Comparison of ENCODE assay signal across 2 cellular contexts in genomic region chr17:58364270-58364942, GRCh38.
TF ChIP-seq lines count a peak whose summit lies in the region.

No MANE protein-coding gene starts in this region.

TF ChIP-seq in K562, 482 proteins besides CTCF, POLR2A, EP300 and RAD21 (continued from another document and continues in another):
- TF ChIP-seq CHD7 (IDR thresholded peaks at IDR 0.05; ENCODE audit: low read depth, low read length) (no peak), ZNF324 (CRISPR knock-in tag; IDR thresholded peaks at IDR 0.05) (no peak), ZC3H8 (IDR thresholded peaks at IDR 0.05) (0 out of 2 replicates have a peak, but pooled peaks have one; percentile 28), ZNF518B (CRISPR knock-in tag; IDR thresholded peaks at IDR 0.05) (no peak), NBN (IDR thresholded peaks at IDR 0.05; ENCODE audit: low read depth) (peak; percentile 80), IRF1 (CRISPR knock-in tag; IDR thresholded peaks at IDR 0.05; ENCODE audit: borderline replicate concordance) (no peak), CBFA2T2 (conservative IDR thresholded peaks at IDR 0.05) (peak; percentile 92), STAT5B (CRISPR knock-in tag; IDR thresholded peaks at IDR 0.05) (no peak)

TF ChIP-seq in HepG2, 621 proteins besides CTCF, POLR2A, EP300 and RAD21 (continued from another document and continues in another):
- TF ChIP-seq ZNF180 (CRISPR knock-in tag; IDR thresholded peaks at IDR 0.05; ENCODE audit: borderline replicate concordance, low read depth), result no peak
- TF ChIP-seq IRX3 (CRISPR knock-in tag; IDR thresholded peaks at IDR 0.05; ENCODE audit: borderline replicate concordance, low read depth), result no peak
- no peak for TF ChIP-seq ZC3H4 (CRISPR knock-in tag; IDR thresholded peaks at IDR 0.05; ENCODE audit: borderline replicate concordance)
- TF ChIP-seq PLSCR1 (CRISPR knock-in tag; IDR thresholded peaks at IDR 0.05; ENCODE audit: borderline replicate concordance), result no peak
- TF ChIP-seq ZNF768 (CRISPR knock-in tag; IDR thresholded peaks at IDR 0.05), result peak; percentile 78
- TF ChIP-seq ZNF83 (CRISPR knock-in tag; IDR thresholded peaks at IDR 0.05; ENCODE audit: borderline replicate concordance), result 0 out of 2 replicates have a peak, but pooled peaks have one; percentile 16
- no peak for TF ChIP-seq RFX5 (IDR thresholded peaks at IDR 0.05; ENCODE audit: low read depth, low read length)
- TF ChIP-seq ZBTB3 (CRISPR knock-in tag; IDR thresholded peaks at IDR 0.05; ENCODE audit: borderline replicate concordance, low read depth), result no peak
- TF ChIP-seq BCLAF1 (IDR thresholded peaks at IDR 0.05), result no peak
- TF ChIP-seq ZHX1 (CRISPR knock-in tag; IDR thresholded peaks at IDR 0.05; ENCODE audit: low read depth), result no peak
- peak; percentile 86 for TF ChIP-seq PCBP2 (optimal IDR thresholded peaks at IDR 0.05; ENCODE audit: low read depth, low read length, poor library complexity, severe bottlenecking)
- no peak for TF ChIP-seq SKI (IDR thresholded peaks at IDR 0.05; ENCODE audit: partially characterized antibody)
- TF ChIP-seq CENPBD1 (CRISPR knock-in tag; IDR thresholded peaks at IDR 0.05; ENCODE audit: borderline replicate concordance, low read depth), result no peak
- TF ChIP-seq KLF6 (CRISPR knock-in tag; IDR thresholded peaks at IDR 0.05), result 0 out of 2 replicates have a peak, but pooled peaks have one; percentile 59
- peak; percentile 50; the same call in 1 of the 2 replicates for TF ChIP-seq MAX (IDR thresholded peaks at IDR 0.05)
- no peak for TF ChIP-seq ZNF3 (CRISPR knock-in tag; IDR thresholded peaks at IDR 0.05)
- peak; percentile 51; the same call in 1 of the 2 replicates for TF ChIP-seq RBFOX2 (IDR thresholded peaks at IDR 0.05; ENCODE audit: low read depth, low read length)
- peak; percentile 42 for TF ChIP-seq UBTF (CRISPR knock-in tag; IDR thresholded peaks at IDR 0.05)
- TF ChIP-seq ZNF431 (CRISPR knock-in tag; IDR thresholded peaks at IDR 0.05; ENCODE audit: borderline replicate concordance, low read depth), result no peak
- TF ChIP-seq ZNF296 (CRISPR knock-in tag; conservative IDR thresholded peaks at IDR 0.05), result peak; percentile 86
- no peak; the same call in 1 of the 2 replicates for TF ChIP-seq ZNF691 (CRISPR knock-in tag; IDR thresholded peaks at IDR 0.05; ENCODE audit: borderline replicate concordance, low read depth)
- no peak for TF ChIP-seq AGO1 (IDR thresholded peaks at IDR 0.05; ENCODE audit: low read depth, low read length, poor library complexity, severe bottlenecking)
- no peak for TF ChIP-seq SUZ12 (IDR thresholded peaks at IDR 0.05; ENCODE audit: low read depth, low read length)
- no peak for TF ChIP-seq ZNF432 (CRISPR knock-in tag; IDR thresholded peaks at IDR 0.05; ENCODE audit: borderline replicate concordance)
- TF ChIP-seq IRF9 (CRISPR knock-in tag; IDR thresholded peaks at IDR 0.05; ENCODE audit: borderline replicate concordance), result no peak
- TF ChIP-seq SMARCC2 (IDR thresholded peaks at IDR 0.05), result no peak
- peak; percentile 39; the same call in 1 of the 2 replicates for TF ChIP-seq ZNF224 (CRISPR knock-in tag; IDR thresholded peaks at IDR 0.05)
- TF ChIP-seq ZNF777 (CRISPR knock-in tag; IDR thresholded peaks at IDR 0.05), result no peak
- TF ChIP-seq HIVEP1 (CRISPR knock-in tag; IDR thresholded peaks at IDR 0.05), result no peak
- peak; percentile 92 for TF ChIP-seq MTA1 (CRISPR knock-in tag; IDR thresholded peaks at IDR 0.05; ENCODE audit: borderline replicate concordance)
- TF ChIP-seq ZFP82 (CRISPR knock-in tag; IDR thresholded peaks at IDR 0.05; ENCODE audit: borderline replicate concordance), result no peak
- no peak for TF ChIP-seq FOSL2 (CRISPR knock-in tag; IDR thresholded peaks at IDR 0.05)
- peak; percentile 97 for TF ChIP-seq ZNF292 (CRISPR knock-in tag; IDR thresholded peaks at IDR 0.05; ENCODE audit: borderline replicate concordance, low read depth)
- TF ChIP-seq MAF1 (CRISPR knock-in tag; IDR thresholded peaks at IDR 0.05; ENCODE audit: borderline replicate concordance), result no peak
- TF ChIP-seq ZNF749 (CRISPR knock-in tag; IDR thresholded peaks at IDR 0.05; ENCODE audit: borderline replicate concordance), result no peak
- TF ChIP-seq SATB2 (CRISPR knock-in tag; IDR thresholded peaks at IDR 0.05), result no peak
- TF ChIP-seq NFYC (CRISPR knock-in tag; IDR thresholded peaks at IDR 0.05), result no peak
- no peak for TF ChIP-seq ZNF354B (CRISPR knock-in tag; IDR thresholded peaks at IDR 0.05)
- TF ChIP-seq MIER2 (CRISPR knock-in tag; IDR thresholded peaks at IDR 0.05), result no peak
- no peak for TF ChIP-seq TCF7L2 (IDR thresholded peaks at IDR 0.05; ENCODE audit: low read depth, low read length)
- no peak for TF ChIP-seq NCOA1 (CRISPR knock-in tag; IDR thresholded peaks at IDR 0.05)
- 0 out of 2 replicates have a peak, but pooled peaks have one; percentile 15 for TF ChIP-seq GLI4 (CRISPR knock-in tag; IDR thresholded peaks at IDR 0.05; ENCODE audit: borderline replicate concordance)
- TF ChIP-seq NR1H2 (CRISPR knock-in tag; IDR thresholded peaks at IDR 0.05; ENCODE audit: borderline replicate concordance, low read depth), result peak; percentile 38; the same call in 1 of the 2 replicates
- peak; percentile 21; the same call in 1 of the 2 replicates for TF ChIP-seq KDM1A (CRISPR knock-in tag; IDR thresholded peaks at IDR 0.05)
- TF ChIP-seq RNF2 (conservative IDR thresholded peaks at IDR 0.05; ENCODE audit: low read depth), result no peak
- no peak for TF ChIP-seq USF2 (IDR thresholded peaks at IDR 0.05; ENCODE audit: low read depth, low read length)
- no peak for TF ChIP-seq USF2 (CRISPR knock-in tag; IDR thresholded peaks at IDR 0.05; ENCODE audit: borderline replicate concordance)
- no peak for TF ChIP-seq SMARCE1 (IDR thresholded peaks at IDR 0.05; ENCODE audit: borderline replicate concordance)
- no peak for TF ChIP-seq ZNF562 (CRISPR knock-in tag; IDR thresholded peaks at IDR 0.05; ENCODE audit: borderline replicate concordance)
- no peak for TF ChIP-seq ZNF253 (CRISPR knock-in tag; IDR thresholded peaks at IDR 0.05; ENCODE audit: borderline replicate concordance)
- peak; percentile 80; the same call in 1 of the 2 replicates for TF ChIP-seq ZNF430 (CRISPR knock-in tag; IDR thresholded peaks at IDR 0.05)
- TF ChIP-seq BRCA1 (CRISPR knock-in tag; IDR thresholded peaks at IDR 0.05), result no peak
